Comparison of ENCODE assay signal across 7 cellular contexts in genomic region chr3:143307613-143308183, GRCh38.
DNase-seq lines count a peak whose midpoint lies in the region; ATAC-seq and TF ChIP-seq lines count a peak whose summit lies in the region.

No MANE protein-coding gene starts in this region.

- H3K27ac Mint-ChIP-seq in stimulated activated effector memory CD8-positive, alpha-beta T cell treated with anti-CD3 and anti-CD28 coated beads, Interleukin-12 subunit alpha, Interleukin-12 subunit beta, amount 100 ng/mL, for 72 hours = no peak overlapping the region

- no peak for TF ChIP-seq CTCF in fibroblast of the aortic adventitia (IDR thresholded peaks at IDR 0.05; ENCODE audit: insufficient read depth, low read length)

- ATAC-seq in GM19463 (IDR thresholded peaks at IDR 0.05; ENCODE audit: unreplicated experiment) = peak; percentile 86
- peak; percentile 76 for ATAC-seq in stimulated activated effector memory CD8-positive, alpha-beta T cell treated with anti-CD3 and anti-CD28 coated beads, Interleukin-12 subunit alpha, Interleukin-12 subunit beta, amount 100 ng/mL, for 72 hours

- H3K4me1 Mint-ChIP-seq in stimulated activated effector memory CD8-positive, alpha-beta T cell treated with anti-CD3 and anti-CD28 coated beads, Interleukin-12 subunit alpha, Interleukin-12 subunit beta, amount 100 ng/mL, for 72 hours = no peaks in the 10 kb centered on the region

- H3K4me3 Mint-ChIP-seq in stimulated activated effector memory CD8-positive, alpha-beta T cell treated with anti-CD3 and anti-CD28 coated beads, Interleukin-12 subunit alpha, Interleukin-12 subunit beta, amount 100 ng/mL, for 72 hours = no peak overlapping the region

- no peak overlapping the region for H3K4me3 ChIP-seq in fibroblast of the aortic adventitia (ENCODE audit: low read depth, low read length)
- H3K4me3 ChIP-seq in HAP-1 = no peak overlapping the region

- no peaks in the 10 kb centered on the region for H3K27me3 ChIP-seq in HAP-1 (ENCODE audit: low read depth)

- H3K36me3 ChIP-seq in HAP-1 (replicated peaks) = no peaks in the 10 kb centered on the region

- in situ Hi-C loops in HAP-1 (cut with MboI; ENCODE audit: low sequenced_read_pairs) = no loop called here

- DNase-seq in NCI-H226 = peak; percentile 96
- DNase-seq in fibroblast of the aortic adventitia (ENCODE audit: low read depth) = peak; percentile 90
- DNase-seq in stimulated activated effector memory CD8-positive, alpha-beta T cell treated with anti-CD3 and anti-CD28 coated beads, Interleukin-12 subunit alpha, Interleukin-12 subunit beta, amount 100 ng/mL, for 72 hours (ENCODE audit: low spot score in 2 of 2) = no peak
- no peak for DNase-seq in HAP-1 (ENCODE audit: low spot score in 2 of 2)
- no peak for DNase-seq in activated CD8-positive, alpha-beta memory T cell treated with anti-CD3 and anti-CD28 coated beads, Interleukin-2, amount 50 U/mL, for 4 hours
- DNase-seq in NCI-H2107 treated with DMSO at 0.1 percent for 48 hours (lab: John Stamatoyannopoulos, UW; ENCODE audit: unreplicated experiment) = no peak

- H3K4me1 ChIP-seq in HAP-1 = no peaks in the 10 kb centered on the region

- no peaks in the 10 kb centered on the region for H3K36me3 Mint-ChIP-seq in stimulated activated effector memory CD8-positive, alpha-beta T cell treated with anti-CD3 and anti-CD28 coated beads, Interleukin-12 subunit alpha, Interleukin-12 subunit beta, amount 100 ng/mL, for 72 hours

- no peaks in the 10 kb centered on the region for H3K9me3 Mint-ChIP-seq in stimulated activated effector memory CD8-positive, alpha-beta T cell treated with anti-CD3 and anti-CD28 coated beads, Interleukin-12 subunit alpha, Interleukin-12 subunit beta, amount 100 ng/mL, for 72 hours

- no peaks in the 10 kb centered on the region for H3K9me3 ChIP-seq in HAP-1

Comparison
In these comparisons a context has a peak if more than half of its experiments do, and no peak if none do; other contexts are left out.
1. DNase-seq: peak in NCI-H226 (single experiment) and fibroblast of the aortic adventitia (single experiment); none in stimulated activated effector memory CD8-positive, alpha-beta T cell treated with anti-CD3 and anti-CD28 coated beads, Interleukin-12 subunit alpha, Interleukin-12 subunit beta, amount 100 ng/mL, for 72 hours (0 of 2), HAP-1 (0 of 2), activated CD8-positive, alpha-beta memory T cell treated with anti-CD3 and anti-CD28 coated beads, Interleukin-2, amount 50 U/mL, for 4 hours (single experiment) and NCI-H2107 treated with DMSO at 0.1 percent for 48 hours (single experiment).